ENCODE assay signal across 8 cellular contexts in the genomic region with DNA sequence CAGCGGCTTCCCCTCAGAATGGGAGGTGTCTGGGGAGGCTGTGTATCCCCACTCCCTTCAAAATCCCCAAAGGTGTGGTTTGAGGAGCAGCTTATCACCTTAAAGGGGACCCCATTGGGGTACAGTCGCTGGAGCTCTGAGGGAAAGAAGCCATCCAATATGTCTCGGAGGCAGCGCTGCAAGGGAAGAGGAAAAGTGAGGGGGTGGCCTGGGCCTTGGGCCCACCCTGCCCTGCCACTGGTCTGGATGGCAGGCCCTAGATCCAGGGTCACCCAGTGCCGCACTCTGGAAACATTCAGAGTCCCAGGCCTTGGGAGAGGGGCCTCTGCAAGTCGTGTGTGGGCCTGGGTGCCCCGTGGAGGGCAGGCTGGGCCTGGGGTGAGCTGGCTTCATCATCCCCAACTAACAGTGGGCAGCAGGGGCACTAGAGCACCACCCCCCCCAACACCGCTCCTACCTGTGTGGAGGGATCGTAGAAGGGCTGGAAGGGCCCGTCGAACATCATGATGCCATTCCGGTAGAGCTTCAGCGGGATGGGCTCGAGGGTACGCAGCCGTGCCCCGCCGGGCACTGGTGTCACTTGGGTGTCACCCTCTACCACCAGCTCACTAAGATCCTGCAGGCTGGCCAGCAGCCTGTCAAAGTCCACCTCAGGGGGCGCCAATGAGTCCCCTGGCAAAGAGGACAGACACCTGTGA. TPM values are rescaled to one million over a fixed set of nuclear protein-coding genes. Genes with fewer than 3 reads are reported as not detected.
DNase-seq lines count a peak whose midpoint lies in the region; ATAC-seq, FAIRE-seq and TF ChIP-seq lines count a peak whose summit lies in the region.

No MANE protein-coding gene starts in this region.

- peak overlapping the region; percentile 52 for H3K4me3 ChIP-seq in CD4-positive, CD25-positive, alpha-beta regulatory T cell (ENCODE audit: low read depth, low read length)
- no peak overlapping the region for H3K4me3 ChIP-seq in HFF-Myc (replicated peaks; ENCODE audit: low read depth, low read length)
- H3K4me3 ChIP-seq in heart left ventricle = no peak overlapping the region
- H3K4me3 ChIP-seq in suprapubic skin = no peak overlapping the region

- peak overlapping the region; percentile 96 to 100 (median 99) for H3K27ac Mint-ChIP-seq in CD4-positive, CD25-positive, alpha-beta regulatory T cell
- H3K27ac Mint-ChIP-seq in activated CD4-positive, alpha-beta memory T cell treated with anti-CD3 and anti-CD28 coated beads for 36 hours = peak overlapping the region; percentile 98

- peaks cover 13% of the 10 kb centered on the region for H3K36me3 ChIP-seq in CD4-positive, CD25-positive, alpha-beta regulatory T cell (ENCODE audit: control insufficient read depth, insufficient read depth, low read length)
- H3K36me3 ChIP-seq in heart left ventricle = peaks cover 0 to 12% (median 6%) of the 10 kb centered on the region in 9 donors
- no peaks in the 10 kb centered on the region for H3K36me3 ChIP-seq in suprapubic skin

- FAIRE-seq in GM19239 (lab: Jason Lieb, UNC) = no peak

- peak in 2 of 3 donors; percentile 28 to 73 for DNase-seq in CD4-positive, CD25-positive, alpha-beta regulatory T cell
- DNase-seq in HFF-Myc (ENCODE audit: extremely low read depth, low read depth) = no peak
- peak; percentile 74 for DNase-seq in activated CD4-positive, alpha-beta memory T cell treated with anti-CD3 and anti-CD28 coated beads for 36 hours
- DNase-seq in heart left ventricle = peak in 1 of 5 donors; percentile 41
- DNase-seq in suprapubic skin (ENCODE audit: low spot score in 2 of 2) = peak; percentile 67 to 73
- DNase-seq in GM19239 (ENCODE audit: insufficient read length, low spot score) = no peak
- no peak for DNase-seq in amygdala (lab: John Stamatoyannopoulos, UW)
- DNase-seq in AG20443 (ENCODE audit: low spot score) = no peak

- intact Hi-C loops in activated CD4-positive, alpha-beta memory T cell treated with anti-CD3 and anti-CD28 coated beads for 36 hours (cut with micrococcal nuclease) = loop anchor here (2.0 to 10.0 kb wide), 3 partner anchors 77 to 409 kb away; a partner anchor contains a TSS
- intact Hi-C loops in heart left ventricle (cut with DNase I) = loop anchor here in 5 of 10 donors (1.0 to 5.0 kb wide), 6 partner anchors 17 to 77 kb away; a partner anchor contains a TSS

- no peak for TF ChIP-seq POLR2A in heart left ventricle (IDR thresholded peaks at IDR 0.05)
- TF ChIP-seq POLR2A in suprapubic skin (IDR thresholded peaks at IDR 0.05) = no peak

- H3K9me3 Mint-ChIP-seq in CD4-positive, CD25-positive, alpha-beta regulatory T cell = no peaks in the 10 kb centered on the region
- no peaks in the 10 kb centered on the region for H3K9me3 Mint-ChIP-seq in activated CD4-positive, alpha-beta memory T cell treated with anti-CD3 and anti-CD28 coated beads for 36 hours

- WGBS in heart left ventricle, 4 donors = 76 to 85% (median 82%) methylated on average over 16 to 19 of the region's 19 CpGs
- WGBS in suprapubic skin = 67% methylated on average over 3 of the region's 19 CpGs

- H3K4me1 Mint-ChIP-seq in CD4-positive, CD25-positive, alpha-beta regulatory T cell = peaks cover 19 to 97% (median 75%) of the 10 kb centered on the region in 4 donors
- peaks cover 97% of the 10 kb centered on the region for H3K4me1 Mint-ChIP-seq in activated CD4-positive, alpha-beta memory T cell treated with anti-CD3 and anti-CD28 coated beads for 36 hours (ENCODE audit: low read depth)

- CTCF ChIA-PET in activated CD4-positive, alpha-beta memory T cell treated with anti-CD3 and anti-CD28 coated beads for 36 hours (lab: Charles Lee) = interaction anchor here (0.6 to 22.4 kb wide), 12 partner anchors 10 to 148 kb away, joined by 3 to 886 read pairs (median 4); a partner anchor contains a TSS

- TF ChIP-seq EP300 in suprapubic skin (IDR thresholded peaks at IDR 0.05) = no peak

- POLR2A ChIA-PET in activated CD4-positive, alpha-beta memory T cell treated with anti-CD3 and anti-CD28 coated beads for 36 hours (lab: Charles Lee) = interaction anchor here (0.8 to 7.9 kb wide), 6 partner anchors 10 to 115 kb away, joined by 3 to 100 read pairs (median 16); a partner anchor contains a TSS

- peak overlapping the region; percentile 55 to 94 (median 87) for H3K4me3 Mint-ChIP-seq in CD4-positive, CD25-positive, alpha-beta regulatory T cell
- no peak overlapping the region for H3K4me3 Mint-ChIP-seq in activated CD4-positive, alpha-beta memory T cell treated with anti-CD3 and anti-CD28 coated beads for 36 hours

- H3K9me3 ChIP-seq in CD4-positive, CD25-positive, alpha-beta regulatory T cell (ENCODE audit: control insufficient read depth in 2 of 2, low read length in 2 of 2) = no peaks in the 10 kb centered on the region
- no peaks in the 10 kb centered on the region for H3K9me3 ChIP-seq in heart left ventricle
- no peaks in the 10 kb centered on the region for H3K9me3 ChIP-seq in suprapubic skin

- H3K27ac ChIP-seq in CD4-positive, CD25-positive, alpha-beta regulatory T cell (ENCODE audit: insufficient read depth, low read length, poor library complexity, severe bottlenecking) = peak overlapping the region; percentile 93
- H3K27ac ChIP-seq in heart left ventricle = peak overlapping the region in 11 of 12 donors; percentile 14 to 98 (median 47)
- peak overlapping the region; percentile 75 for H3K27ac ChIP-seq in suprapubic skin

- H3K4me1 ChIP-seq in CD4-positive, CD25-positive, alpha-beta regulatory T cell (ENCODE audit: control insufficient read depth, insufficient read depth, low read length, poor library complexity, severe bottlenecking) = peaks cover 100% of the 10 kb centered on the region
- peaks cover 9 to 100% (median 47%) of the 10 kb centered on the region in 12 donors for H3K4me1 ChIP-seq in heart left ventricle
- H3K4me1 ChIP-seq in suprapubic skin = peaks cover 93% of the 10 kb centered on the region

- no peaks in the 10 kb centered on the region for H3K27me3 Mint-ChIP-seq in CD4-positive, CD25-positive, alpha-beta regulatory T cell
- H3K27me3 Mint-ChIP-seq in activated CD4-positive, alpha-beta memory T cell treated with anti-CD3 and anti-CD28 coated beads for 36 hours = no peaks in the 10 kb centered on the region

- H3K27me3 ChIP-seq in CD4-positive, CD25-positive, alpha-beta regulatory T cell (ENCODE audit: control insufficient read depth, insufficient read depth, low read length) = no peaks in the 10 kb centered on the region
- H3K27me3 ChIP-seq in heart left ventricle (no peaks in the 10 kb centered on the region), suprapubic skin (no peaks in the 10 kb centered on the region)

- TF ChIP-seq CTCF in HFF-Myc (IDR thresholded peaks at IDR 0.05; ENCODE audit: low read depth, low read length, missing control alignments) (peak; percentile 51), heart left ventricle (IDR thresholded peaks at IDR 0.05) (peak in 7 of 12 donors; percentile 10 to 34 (median 26)), suprapubic skin (IDR thresholded peaks at IDR 0.05) (peak in 1 of 2 donors; percentile 10)

- no peak for ATAC-seq in CD4-positive, CD25-positive, alpha-beta regulatory T cell (ENCODE audit: low read depth in 2 of 2)
- no peak for ATAC-seq in heart left ventricle

- H3K36me3 Mint-ChIP-seq in CD4-positive, CD25-positive, alpha-beta regulatory T cell = peaks cover 23% of the 10 kb centered on the region
- peaks cover 27% of the 10 kb centered on the region for H3K36me3 Mint-ChIP-seq in activated CD4-positive, alpha-beta memory T cell treated with anti-CD3 and anti-CD28 coated beads for 36 hours

RNA-seq across cellular contexts. Expression of a gene that starts 5.6 kb away (rescaled TPM):
- 404 TPM for total RNA-seq in CD4-positive, CD25-positive, alpha-beta regulatory T cell
- polyA plus RNA-seq in CD4-positive, CD25-positive, alpha-beta regulatory T cell = 1,000 to 10,000 TPM; 1,085 to 1,853 (median 1,299) TPM
- total RNA-seq in activated CD4-positive, alpha-beta memory T cell treated with anti-CD3 and anti-CD28 coated beads for 36 hours = 100 to 1,000 TPM; 305 to 320 TPM
- 100 to 1,000 TPM in 1 of 9 donors, 10 to 100 TPM in 8; 22.4 to 234 (median 40.0) TPM for total RNA-seq in heart left ventricle
- 100 to 1,000 TPM in 1 of 2 donors, 10 to 100 TPM in 1; 43.8 to 119 TPM for polyA plus RNA-seq in heart left ventricle
- total RNA-seq in suprapubic skin = 100 to 1,000 TPM in 1 of 4 donors, 10 to 100 TPM in 3; 53.5 to 104 (median 92.8) TPM

RNA-seq across cellular contexts. Expression of a gene that starts 20.9 kb away (rescaled TPM):
- total RNA-seq in CD4-positive, CD25-positive, alpha-beta regulatory T cell = 30.8 TPM
- 10 to 100 TPM in 3 of 4 donors, 1 to 10 TPM in 1; 8.1 to 15.2 (median 11.0) TPM for polyA plus RNA-seq in CD4-positive, CD25-positive, alpha-beta regulatory T cell
- 10 to 100 TPM; 24.5 to 26.1 TPM for total RNA-seq in activated CD4-positive, alpha-beta memory T cell treated with anti-CD3 and anti-CD28 coated beads for 36 hours
- total RNA-seq in heart left ventricle = 10 to 100 TPM in 3 of 9 donors, 1 to 10 TPM in 6; 3.7 to 17.2 (median 7.6) TPM
- 10 to 100 TPM in 1 of 2 donors, 1 to 10 TPM in 1; 9.0 to 12.2 TPM for polyA plus RNA-seq in heart left ventricle
- 10 to 100 TPM in 2 of 4 donors, 1 to 10 TPM in 2; 3.2 to 19.1 (median 9.1) TPM for total RNA-seq in suprapubic skin

RNA-seq across cellular contexts. Expression of a gene that starts 32.2 kb away (rescaled TPM):
- total RNA-seq in CD4-positive, CD25-positive, alpha-beta regulatory T cell = 1,528 TPM
- over 10,000 TPM in 2 of 4 donors, 1,000 to 10,000 TPM in 2; 9,467 to 12,173 (median 10,919) TPM for polyA plus RNA-seq in CD4-positive, CD25-positive, alpha-beta regulatory T cell
- 100 to 1,000 TPM; 261 to 291 TPM for total RNA-seq in activated CD4-positive, alpha-beta memory T cell treated with anti-CD3 and anti-CD28 coated beads for 36 hours
- total RNA-seq in heart left ventricle (10 to 100 TPM in 2 of 9 donors, 1 to 10 TPM in 6, not detected in 1; 1.6 to 89.9 (median 4.4) TPM), suprapubic skin (10 to 100 TPM in 1 of 4 donors, 1 to 10 TPM in 3; 2.3 to 11.4 (median 9.9) TPM)
- 10 to 100 TPM in 1 of 2 donors, 1 to 10 TPM in 1; 9.9 to 26.1 TPM for polyA plus RNA-seq in heart left ventricle

RNA-seq across cellular contexts. Expression of a gene that starts 51.5 kb away (rescaled TPM):
- total RNA-seq in CD4-positive, CD25-positive, alpha-beta regulatory T cell = 18.0 TPM
- polyA plus RNA-seq in CD4-positive, CD25-positive, alpha-beta regulatory T cell = 1 to 10 TPM; 6.5 to 9.8 (median 7.7) TPM
- total RNA-seq in activated CD4-positive, alpha-beta memory T cell treated with anti-CD3 and anti-CD28 coated beads for 36 hours = 10 to 100 TPM; 30.3 to 32.6 TPM
- total RNA-seq in heart left ventricle (100 to 1,000 TPM in 2 of 9 donors, 10 to 100 TPM in 7; 28.6 to 180 (median 48.7) TPM), suprapubic skin (10 to 100 TPM; 18.2 to 27.8 (median 18.7) TPM)
- polyA plus RNA-seq in heart left ventricle = 10 to 100 TPM; 13.4 to 22.7 TPM

Comparison
In these comparisons a context has a peak if more than half of its experiments do, and no peak if none do; other contexts are left out.
1. DNase-seq: peak in CD4-positive, CD25-positive, alpha-beta regulatory T cell (2 of 3), activated CD4-positive, alpha-beta memory T cell treated with anti-CD3 and anti-CD28 coated beads for 36 hours (single experiment) and suprapubic skin (2 of 2); none in HFF-Myc (single experiment), GM19239 (single experiment), amygdala (0 of 56) and AG20443 (single experiment).
2. Peak in every context shown above with its lines, with median percentiles within 50 percentile points of each other: H3K27ac ChIP-seq.